ENCODE assay signal across 15 cellular contexts in the genomic region with DNA sequence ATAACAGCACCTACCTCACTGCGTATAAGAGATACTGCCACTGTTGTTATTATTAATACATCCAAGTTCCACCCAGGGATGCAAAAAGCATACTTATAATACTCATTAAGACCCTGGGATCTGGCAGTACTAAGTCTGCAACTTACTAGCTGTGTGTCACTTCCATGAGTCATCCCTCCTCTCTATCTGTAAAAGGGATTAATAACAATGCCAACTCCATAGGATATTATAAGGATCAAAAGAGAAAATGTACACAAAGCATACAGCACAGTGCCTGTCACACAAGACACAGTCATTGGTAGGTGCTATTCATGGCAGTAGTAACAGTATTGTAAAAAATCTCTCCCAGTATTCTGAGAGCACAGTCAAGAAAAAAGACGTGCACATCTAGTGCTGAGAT.
"Had no signal": no experiment of that assay in that cellular context is flagged by ENCODE, and none has a peak within 500 bp of the region (broad histone marks: within the 10 kb centered on the region; RNA-seq: fewer than 3 reads in every experiment).

No MANE protein-coding gene starts in this region.

- H3K27ac Mint-ChIP-seq: activated CD4-positive, alpha-beta memory T cell treated with anti-CD3 and anti-CD28 coated beads, Interleukin-2, amount 10 ng/mL, durations not matched to agents 7 days and 5 days; activated naive CD4-positive, alpha-beta T cell treated with anti-CD3 and anti-CD28 coated beads, Interleukin-2, amount 10 ng/mL, durations not matched to agents 7 days and 5 days; activated T-cell treated with anti-CD3 and anti-CD28 coated beads, Interleukin-2, amount 50 U/mL, for 24 hours; T-helper 17 cell had no signal

- H3K9me3 Mint-ChIP-seq: activated CD4-positive, alpha-beta memory T cell treated with anti-CD3 and anti-CD28 coated beads, Interleukin-2, amount 10 ng/mL, durations not matched to agents 7 days and 5 days; activated naive CD4-positive, alpha-beta T cell treated with anti-CD3 and anti-CD28 coated beads, Interleukin-2, amount 10 ng/mL, durations not matched to agents 7 days and 5 days; activated T-cell treated with anti-CD3 and anti-CD28 coated beads, Interleukin-2, amount 50 U/mL, for 24 hours had no signal

- H3K27me3 Mint-ChIP-seq: activated CD4-positive, alpha-beta memory T cell treated with anti-CD3 and anti-CD28 coated beads, Interleukin-2, amount 10 ng/mL, durations not matched to agents 7 days and 5 days; activated naive CD4-positive, alpha-beta T cell treated with anti-CD3 and anti-CD28 coated beads, Interleukin-2, amount 10 ng/mL, durations not matched to agents 7 days and 5 days had no signal

- H3K36me3 Mint-ChIP-seq: activated naive CD4-positive, alpha-beta T cell treated with anti-CD3 and anti-CD28 coated beads, Interleukin-2, amount 10 ng/mL, durations not matched to agents 7 days and 5 days had no signal

- DNase-seq: activated CD4-positive, alpha-beta memory T cell treated with anti-CD3 and anti-CD28 coated beads, Interleukin-2, amount 10 ng/mL, durations not matched to agents 7 days and 5 days; activated CD4-positive, alpha-beta T cell treated with anti-CD3 and anti-CD28 coated beads for 4 hours; activated naive CD4-positive, alpha-beta T cell treated with anti-CD3 and anti-CD28 coated beads, Interleukin-2, amount 10 ng/mL, durations not matched to agents 7 days and 5 days; activated T-cell treated with anti-CD3 and anti-CD28 coated beads, Interleukin-2, amount 50 U/mL, for 24 hours; hippocampal formation; left ventricle myocardium inferior; right cardiac atrium; small intestine; stimulated activated CD4-positive, alpha-beta T cell treated with anti-CD3 and anti-CD28 coated beads, Interleukin-4, amount 100 ng/mL, for 4 hours; stimulated activated CD8-positive, alpha-beta memory T cell treated with anti-CD3 and anti-CD28 coated beads, Interleukin-4, amount 100 ng/mL, for 48 hours; stimulated activated naive CD4-positive, alpha-beta T cell treated with Interleukin-2 at 50 U/mL for 16 hours; substantia nigra; T-helper 17 cell; trophoblast cell had no signal

- H3K27ac ChIP-seq: left ventricle myocardium inferior had no signal

- H3K4me3 ChIP-seq: left ventricle myocardium inferior had no signal

- H3K4me1 ChIP-seq: left ventricle myocardium inferior had no signal

- ATAC-seq: right cardiac atrium, T-helper 17 cell had no signal

- FAIRE-seq: colon, small intestine had no signal

- H3K36me3 ChIP-seq: left ventricle myocardium inferior had no signal

- H3K4me3 Mint-ChIP-seq: activated CD4-positive, alpha-beta memory T cell treated with anti-CD3 and anti-CD28 coated beads, Interleukin-2, amount 10 ng/mL, durations not matched to agents 7 days and 5 days; activated naive CD4-positive, alpha-beta T cell treated with anti-CD3 and anti-CD28 coated beads, Interleukin-2, amount 10 ng/mL, durations not matched to agents 7 days and 5 days; activated T-cell treated with anti-CD3 and anti-CD28 coated beads, Interleukin-2, amount 50 U/mL, for 24 hours; T-helper 17 cell had no signal

- H3K9me3 ChIP-seq: left ventricle myocardium inferior had no signal
